ENCODE assay signal across 20 cellular contexts in the genomic region with DNA sequence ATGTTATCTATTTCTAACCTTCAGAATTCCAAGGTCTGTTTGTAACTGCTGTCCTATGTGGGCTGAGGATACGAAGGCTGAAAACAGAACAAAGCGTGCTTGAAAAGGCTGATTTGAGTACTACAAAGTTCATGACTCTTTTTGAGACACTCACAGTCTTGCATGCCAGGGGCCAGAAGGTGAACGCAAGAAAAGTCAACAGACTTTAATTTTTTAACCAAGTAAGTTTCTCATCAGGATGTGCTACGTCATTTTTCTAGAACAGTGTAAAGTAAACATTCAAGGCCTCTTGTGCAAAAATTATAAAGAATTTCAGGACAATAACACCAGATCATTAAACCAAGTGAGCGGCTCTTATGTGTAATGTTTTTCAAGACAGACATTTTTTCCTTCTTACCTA.
DNase-seq lines count a peak whose midpoint lies in the region; ATAC-seq, FAIRE-seq and TF ChIP-seq lines count a peak whose summit lies in the region.
"Had no signal": no experiment of that assay in that cellular context is flagged by ENCODE, and none has a peak within 500 bp of the region (broad histone marks: within the 10 kb centered on the region; RNA-seq: fewer than 3 reads in every experiment).

No MANE protein-coding gene starts in this region.

- no peak overlapping the region for H4K91ac ChIP-seq in mesenchymal stem cell (ENCODE audit: low read length)

- no peak overlapping the region for H3K4me3 ChIP-seq in astrocyte (ENCODE audit: insufficient read depth, low read depth, low read length)
- no peak overlapping the region for H3K4me3 ChIP-seq in mesenchymal stem cell (ENCODE audit: insufficient read depth in 1 of 2, low read depth in 1 of 2, low read length in 2 of 2)
- H3K4me3 ChIP-seq: PC-9, SJSA1 had no signal

- no peak overlapping the region for H3K4me3 Mint-ChIP-seq in astrocyte (ENCODE audit: unreplicated experiment)
- H3K4me3 Mint-ChIP-seq in activated CD8-positive, alpha-beta T cell treated with anti-CD3 and anti-CD28 coated beads, Interleukin-2, amount 10 ng/mL, durations not matched to agents 7 days and 5 days, result no peak overlapping the region

- H3K9me3 Mint-ChIP-seq in astrocyte (ENCODE audit: unreplicated experiment), result no peaks in the 10 kb centered on the region
- H3K9me3 Mint-ChIP-seq in activated CD8-positive, alpha-beta T cell treated with anti-CD3 and anti-CD28 coated beads, Interleukin-2, amount 10 ng/mL, durations not matched to agents 7 days and 5 days (ENCODE audit: insufficient read depth), result no peaks in the 10 kb centered on the region

- no peaks in the 10 kb centered on the region for H3K4me1 ChIP-seq in astrocyte (ENCODE audit: insufficient read depth, low read length)
- H3K4me1 ChIP-seq in mesenchymal stem cell (ENCODE audit: control insufficient read depth, insufficient read depth, low read depth, low read length), result no peaks in the 10 kb centered on the region
- H3K4me1 ChIP-seq: Caco-2, SJSA1 had no signal

- H3K4me2 ChIP-seq in astrocyte (ENCODE audit: low read length) (no peak overlapping the region), mesenchymal stem cell (ENCODE audit: low read length, poor library complexity, severe bottlenecking) (no peak overlapping the region)
- H3K4me2 ChIP-seq: PC-9 had no signal

- 71% methylated on average over 5 of the region's 5 CpGs for WGBS in mesenchymal stem cell

- H3K4me1 Mint-ChIP-seq in astrocyte (ENCODE audit: low read depth, unreplicated experiment), result peaks cover 16% of the 10 kb centered on the region
- H3K4me1 Mint-ChIP-seq in activated CD8-positive, alpha-beta T cell treated with anti-CD3 and anti-CD28 coated beads, Interleukin-2, amount 10 ng/mL, durations not matched to agents 7 days and 5 days (ENCODE audit: low read depth), result peaks cover 23% of the 10 kb centered on the region

- H3K14ac ChIP-seq in mesenchymal stem cell (ENCODE audit: low read length in 2 of 2), result no peak overlapping the region

- H3K27ac ChIP-seq in astrocyte (ENCODE audit: low read depth, low read length), result no peak overlapping the region
- H3K27ac ChIP-seq in mesenchymal stem cell (ENCODE audit: low read length, poor library complexity, severe bottlenecking), result peak overlapping the region; percentile 34
- H3K27ac ChIP-seq: PC-9, SJSA1 had no signal

- H2BK15ac ChIP-seq in mesenchymal stem cell (ENCODE audit: low read depth, poor library complexity, severe bottlenecking), result no peak overlapping the region

- no peak for ATAC-seq in GM21717 (IDR thresholded peaks at IDR 0.05; ENCODE audit: unreplicated experiment)
- ATAC-seq in HG02623 (IDR thresholded peaks at IDR 0.05; ENCODE audit: unreplicated experiment), result no peak
- no peak for ATAC-seq in activated CD8-positive, alpha-beta T cell treated with anti-CD3 and anti-CD28 coated beads, Interleukin-2, amount 10 ng/mL, durations not matched to agents 7 days and 5 days

- H2AFZ ChIP-seq in astrocyte (ENCODE audit: low read depth, low read length) (no peak overlapping the region), mesenchymal stem cell (ENCODE audit: low read depth, low read length) (no peak overlapping the region)
- H2AFZ ChIP-seq: PC-9 had no signal

- no peak overlapping the region for H3K27ac Mint-ChIP-seq in astrocyte (ENCODE audit: unreplicated experiment)
- H3K27ac Mint-ChIP-seq in activated CD8-positive, alpha-beta T cell treated with anti-CD3 and anti-CD28 coated beads, Interleukin-2, amount 10 ng/mL, durations not matched to agents 7 days and 5 days, result no peak overlapping the region

- peak; percentile 43 for DNase-seq in astrocyte (ENCODE audit: low read depth)
- DNase-seq in mesenchymal stem cell, result peak; percentile 43
- no peak for DNase-seq in HPDE6-E6E7 (ENCODE audit: extremely low spot score)
- DNase-seq in activated CD8-positive, alpha-beta T cell treated with anti-CD3 and anti-CD28 coated beads, Interleukin-2, amount 10 ng/mL, durations not matched to agents 7 days and 5 days, result no peak
- DNase-seq: ACHN, AML-193, Caco-2, EL, KG1, NCI-H1436 treated with DMSO at 0.1 percent for 48 hours, NCI-H2029 treated with DMSO at 0.1 percent for 48 hours, NCI-H510A, NCI-H82, PC-9 had no signal

- no peaks in the 10 kb centered on the region for H3K27me3 ChIP-seq in astrocyte (ENCODE audit: insufficient read depth, low read length)
- peaks cover 0 to 3% of the 10 kb centered on the region in 2 experiments for H3K27me3 ChIP-seq in mesenchymal stem cell (ENCODE audit: control insufficient read depth in 1 of 2, insufficient read depth in 1 of 2, low read length in 2 of 2)
- H3K27me3 ChIP-seq: SJSA1 had no signal

- H3K36me3 ChIP-seq in astrocyte (ENCODE audit: insufficient read depth, low read length), result no peaks in the 10 kb centered on the region
- no peaks in the 10 kb centered on the region for H3K36me3 ChIP-seq in mesenchymal stem cell (ENCODE audit: control insufficient read depth in 1 of 2, insufficient read depth in 2 of 2, low read depth in 1 of 2, low read length in 2 of 2)
- H3K36me3 ChIP-seq: SJSA1 had no signal

- no peak overlapping the region for H3K4ac ChIP-seq in mesenchymal stem cell (ENCODE audit: low read depth in 1 of 2, low read length in 2 of 2)

- no peaks in the 10 kb centered on the region for H3K36me3 Mint-ChIP-seq in astrocyte (ENCODE audit: low read depth, unreplicated experiment)
- no peaks in the 10 kb centered on the region for H3K36me3 Mint-ChIP-seq in activated CD8-positive, alpha-beta T cell treated with anti-CD3 and anti-CD28 coated beads, Interleukin-2, amount 10 ng/mL, durations not matched to agents 7 days and 5 days (ENCODE audit: low read depth)

- no peak overlapping the region for H2AK5ac ChIP-seq in mesenchymal stem cell (ENCODE audit: low read length, severe bottlenecking)

- H3K18ac ChIP-seq in mesenchymal stem cell (ENCODE audit: low read depth in 1 of 2, low read length in 2 of 2), result no peak overlapping the region

- H4K20me1 ChIP-seq in astrocyte (ENCODE audit: insufficient read depth, low read length), result no peaks in the 10 kb centered on the region

- H2BK12ac ChIP-seq in mesenchymal stem cell (ENCODE audit: low read length in 2 of 2), result no peak overlapping the region

- no peaks in the 10 kb centered on the region for H3K79me1 ChIP-seq in mesenchymal stem cell (replicated peaks; ENCODE audit: low read length, poor library complexity, severe bottlenecking)

- H3K9ac ChIP-seq in astrocyte (ENCODE audit: low read length) (no peak overlapping the region), mesenchymal stem cell (ENCODE audit: low read length) (no peak overlapping the region)

- no peak overlapping the region for H4K8ac ChIP-seq in mesenchymal stem cell (ENCODE audit: low read length)

- no peaks in the 10 kb centered on the region for H3K27me3 Mint-ChIP-seq in astrocyte (ENCODE audit: low read depth, unreplicated experiment)
- H3K27me3 Mint-ChIP-seq in activated CD8-positive, alpha-beta T cell treated with anti-CD3 and anti-CD28 coated beads, Interleukin-2, amount 10 ng/mL, durations not matched to agents 7 days and 5 days (ENCODE audit: low read depth), result no peaks in the 10 kb centered on the region

- no peak overlapping the region for H2BK5ac ChIP-seq in mesenchymal stem cell (ENCODE audit: low read depth, low read length, poor library complexity, severe bottlenecking)

- TF ChIP-seq CTCF in astrocyte (IDR thresholded peaks at IDR 0.05; ENCODE audit: insufficient read depth, low read depth, low read length), result no peak

- POLR2A ChIA-PET in activated CD8-positive, alpha-beta T cell treated with anti-CD3 and anti-CD28 coated beads, Interleukin-2, amount 10 ng/mL, durations not matched to agents 7 days and 5 days (lab: Charles Lee), result no interaction called here

- FAIRE-seq in astrocyte (lab: Jason Lieb, UNC), result no peak
- FAIRE-seq in endometrium (lab: Jason Lieb, UNC), result peak; percentile 90
- FAIRE-seq: GM19239, H54 had no signal

- no peaks in the 10 kb centered on the region for H3K9me3 ChIP-seq in astrocyte (ENCODE audit: insufficient read depth, low read depth, low read length)
- H3K9me3 ChIP-seq in mesenchymal stem cell (ENCODE audit: control insufficient read depth, low read length), result no peaks in the 10 kb centered on the region
- H3K9me3 ChIP-seq: Caco-2, SJSA1 had no signal

- H3K79me2 ChIP-seq in astrocyte (ENCODE audit: insufficient read depth, low read length), result no peaks in the 10 kb centered on the region

- no peak overlapping the region for H2BK120ac ChIP-seq in mesenchymal stem cell (ENCODE audit: low read depth, low read length)

- CTCF ChIA-PET in activated CD8-positive, alpha-beta T cell treated with anti-CD3 and anti-CD28 coated beads, Interleukin-2, amount 10 ng/mL, durations not matched to agents 7 days and 5 days (lab: Charles Lee), result no interaction called here

- H3K23ac ChIP-seq in mesenchymal stem cell (ENCODE audit: low read length in 2 of 2), result no peak overlapping the region

Comparison
In these comparisons a context has a peak if more than half of its experiments do, and no peak if none do; other contexts are left out.
1. DNase-seq: peak in astrocyte (single experiment) and mesenchymal stem cell (single experiment); none in HPDE6-E6E7 (single experiment) and activated CD8-positive, alpha-beta T cell treated with anti-CD3 and anti-CD28 coated beads, Interleukin-2, amount 10 ng/mL, durations not matched to agents 7 days and 5 days (single experiment).